ENCODE assay signal across 1 cellular context in genomic region chr5:157387164-157387563, GRCh38.
TF ChIP-seq lines count a peak whose summit lies in the region.

No MANE protein-coding gene starts in this region.

TF ChIP-seq in endothelial cell of umbilical vein, 7 proteins besides CTCF, POLR2A, EP300 and RAD21 (continued from another document):
- no peak for TF ChIP-seq JUN (IDR thresholded peaks at IDR 0.05; ENCODE audit: borderline replicate concordance, insufficient read depth, insufficient read length, low read depth)
